9 cellular contexts compared by ENCODE assay signal in genomic region chr17:46876353-46876887, GRCh38. TPM values are rescaled to one million over a fixed set of nuclear protein-coding genes. Genes with fewer than 3 reads are reported as not detected.
A peak's percentile ranks its signal among the peaks of the same experiment; 100 is the strongest.
DNase-seq lines count a peak whose midpoint lies in the region; ATAC-seq, FAIRE-seq and TF ChIP-seq lines count a peak whose summit lies in the region.
"Had no signal": no experiment of that assay in that cellular context is flagged by ENCODE, and none has a peak within 500 bp of the region (broad histone marks: within the 10 kb centered on the region; RNA-seq: fewer than 3 reads in every experiment).

No MANE protein-coding gene starts in this region.

- no peak for FAIRE-seq in GM12891 (lab: Jason Lieb, UNC)

- no peaks in the 10 kb centered on the region for H3K9me3 Mint-ChIP-seq in activated T-helper 17 cell treated with anti-CD3 and anti-CD28 coated beads, Interleukin-2, amount 50 U/mL, for 72 hours

- peak; percentile 96 for ATAC-seq in esophagus mucosa
- no peak for ATAC-seq in activated T-helper 17 cell treated with anti-CD3 and anti-CD28 coated beads, Interleukin-2, amount 50 U/mL, for 72 hours (replicated peaks)
- ATAC-seq: sciatic nerve had no signal

- peak; percentile 85 for TF ChIP-seq CTCF in 22Rv1 (IDR thresholded peaks at IDR 0.05)

- no peak overlapping the region for H3K27ac Mint-ChIP-seq in activated T-helper 17 cell treated with anti-CD3 and anti-CD28 coated beads, Interleukin-2, amount 50 U/mL, for 72 hours

- intact Hi-C loops in posterior vena cava (cut with DNase I) (no loop called here), head of caudate nucleus (cut with DNase I) (no loop called here)

- DNase-seq in GM12891 (ENCODE audit: insufficient read length, low spot score) (peak; percentile 53), NCI-H510A (lab: John Stamatoyannopoulos, UW) (peak; percentile 93), posterior vena cava (ENCODE audit: low spot score) (no peak), head of caudate nucleus (no peak), GDM1 (lab: John Stamatoyannopoulos, UW) (no peak)

- H3K4me1 Mint-ChIP-seq in activated T-helper 17 cell treated with anti-CD3 and anti-CD28 coated beads, Interleukin-2, amount 50 U/mL, for 72 hours = no peaks in the 10 kb centered on the region

- no peaks in the 10 kb centered on the region for H3K36me3 Mint-ChIP-seq in activated T-helper 17 cell treated with anti-CD3 and anti-CD28 coated beads, Interleukin-2, amount 50 U/mL, for 72 hours (ENCODE audit: low read depth)

- no peak overlapping the region for H3K4me3 Mint-ChIP-seq in activated T-helper 17 cell treated with anti-CD3 and anti-CD28 coated beads, Interleukin-2, amount 50 U/mL, for 72 hours

- TF ChIP-seq POLR2A in GM12891 (IDR thresholded peaks at IDR 0.05; ENCODE audit: low read depth, low read length) = no peak

- H3K27ac ChIP-seq in 22Rv1 = no peak overlapping the region

- H3K27me3 Mint-ChIP-seq in activated T-helper 17 cell treated with anti-CD3 and anti-CD28 coated beads, Interleukin-2, amount 50 U/mL, for 72 hours = no peaks in the 10 kb centered on the region

TF ChIP-seq in GM12891, 5 proteins besides CTCF, POLR2A, EP300 and RAD21:
- TF ChIP-seq PAX5 (IDR thresholded peaks at IDR 0.05; ENCODE audit: insufficient read depth, low read length, severe bottlenecking) (no peak), POLR2AphosphoS5 (IDR thresholded peaks at IDR 0.05; ENCODE audit: low read depth, low read length) (no peak), SPI1 (IDR thresholded peaks at IDR 0.05; ENCODE audit: low read depth, low read length) (no peak), POU2F2 (IDR thresholded peaks at IDR 0.05; ENCODE audit: low read depth, low read length) (no peak), TAF1 (IDR thresholded peaks at IDR 0.05; ENCODE audit: low read depth, low read length) (no peak)

RNA-seq across cellular contexts. Expression of gene WNT9B, which starts 25.0 kb away (rescaled TPM):
- not detected for polyA plus RNA-seq in GM12891 (2012; ENCODE audit: low read depth, missing spikeins)
- total RNA-seq in esophagus mucosa (not detected), posterior vena cava (1 to 10 TPM; 1.8 to 7.5 TPM)
- not detected for total RNA-seq in activated T-helper 17 cell treated with anti-CD3 and anti-CD28 coated beads, Interleukin-2, amount 50 U/mL, for 72 hours
- total RNA-seq: sciatic nerve had no signal

RNA-seq across cellular contexts. Expression of gene GOSR2, which starts 46.5 kb away (rescaled TPM):
- 23.9 TPM for polyA plus RNA-seq in GM12891 (2012; ENCODE audit: low read depth, missing spikeins)
- 21.4 TPM for total RNA-seq in esophagus mucosa
- total RNA-seq in posterior vena cava = 10 to 100 TPM; 52.0 to 56.1 TPM
- total RNA-seq in activated T-helper 17 cell treated with anti-CD3 and anti-CD28 coated beads, Interleukin-2, amount 50 U/mL, for 72 hours = 10 to 100 TPM; 45.8 to 53.7 TPM

RNA-seq across cellular contexts. Expression of gene WNT3, which starts 57.9 kb away (rescaled TPM):
- 0.04 TPM for polyA plus RNA-seq in GM12891 (2012; ENCODE audit: low read depth, missing spikeins)
- total RNA-seq in esophagus mucosa = 5.9 TPM
- total RNA-seq in posterior vena cava = under 1 TPM; 0.32 to 0.81 TPM
- under 1 TPM in 1 of 2 donors, not detected in 1; 0.13 TPM for total RNA-seq in activated T-helper 17 cell treated with anti-CD3 and anti-CD28 coated beads, Interleukin-2, amount 50 U/mL, for 72 hours

Comparison
In these comparisons a context has a peak if more than half of its experiments do, and no peak if none do; other contexts are left out.
1. DNase-seq: peak in GM12891 (single experiment) and NCI-H510A (single experiment); none in posterior vena cava (single experiment), head of caudate nucleus (0 of 42) and GDM1 (single experiment).